Comparison of ENCODE assay signal across 9 cellular contexts in the genomic region with DNA sequence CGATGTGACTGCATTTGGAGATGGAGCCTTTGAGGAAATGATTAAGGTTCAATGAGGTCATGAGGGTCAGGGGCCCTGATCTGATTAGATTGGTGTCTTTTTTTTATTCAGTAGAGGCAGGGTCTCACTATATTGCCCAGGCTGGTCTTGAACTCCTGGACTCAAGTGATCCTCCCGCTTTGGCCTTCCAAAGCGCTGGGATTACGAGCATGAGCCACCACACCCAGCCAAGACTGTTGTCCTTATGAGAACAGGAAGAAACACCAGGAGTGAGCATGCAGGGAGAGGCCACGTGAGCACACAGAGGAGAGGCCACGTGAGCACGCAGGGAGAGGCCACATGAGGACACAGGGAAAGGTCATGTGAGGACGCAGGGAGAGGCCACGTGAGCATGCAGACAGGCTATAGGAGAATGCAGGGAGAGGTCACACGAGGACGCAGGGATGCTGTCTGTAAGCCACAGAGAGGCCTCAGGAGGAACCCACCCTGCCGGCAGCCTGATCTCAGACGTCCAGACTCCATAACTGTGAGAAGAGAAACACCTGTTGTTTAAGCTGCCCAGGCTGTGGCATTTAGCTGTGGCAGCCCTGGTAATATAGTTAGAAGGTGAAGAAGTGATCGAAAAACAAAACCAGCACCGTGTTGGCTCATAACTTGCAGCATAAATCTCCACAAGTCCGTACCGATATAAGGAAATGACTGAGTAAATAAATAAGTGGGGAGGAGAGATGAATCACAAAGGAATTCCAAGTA. TPM values are rescaled to one million over a fixed set of nuclear protein-coding genes. Genes with fewer than 3 reads are reported as not detected.
DNase-seq lines count a peak whose midpoint lies in the region; ATAC-seq lines count a peak whose summit lies in the region.
"Had no signal": no experiment of that assay in that cellular context is flagged by ENCODE, and none has a peak within 500 bp of the region (broad histone marks: within the 10 kb centered on the region; RNA-seq: fewer than 3 reads in every experiment).

No MANE protein-coding gene starts in this region.

- H3K36me3 ChIP-seq in urinary bladder (ENCODE audit: insufficient read depth) = no peaks in the 10 kb centered on the region

- peaks cover 27% of the 10 kb centered on the region for H3K4me1 Mint-ChIP-seq in activated CD4-positive, alpha-beta T cell treated with anti-CD3 and anti-CD28 coated beads, Interleukin-2, amount 10 ng/mL, durations not matched to agents 7 days and 5 days

- no peak for DNase-seq in activated CD4-positive, alpha-beta T cell treated with anti-CD3 and anti-CD28 coated beads, Interleukin-2, amount 10 ng/mL, durations not matched to agents 7 days and 5 days
- no peak for DNase-seq in activated CD4-positive, alpha-beta T cell treated with anti-CD3 and anti-CD28 coated beads for 4 hours
- DNase-seq in SK-N-DZ (ENCODE audit: low spot score) (peak; percentile 93), left ventricle myocardium superior (peak; percentile 85), UCSD-AML1 (lab: John Stamatoyannopoulos, UW; ENCODE audit: unreplicated experiment) (no peak)
- DNase-seq in effector CD8-positive, alpha-beta T cell (lab: John Stamatoyannopoulos, UW) = no peak
- DNase-seq: NCI-H1048 had no signal

- no peak overlapping the region for H3K4me3 ChIP-seq in urinary bladder (ENCODE audit: low read depth, low read length)

- peak; percentile 55 for ATAC-seq in left ventricle myocardium superior
- ATAC-seq in GM21515 (IDR thresholded peaks at IDR 0.05; ENCODE audit: unreplicated experiment) = no peak

- CTCF ChIA-PET in activated CD4-positive, alpha-beta T cell treated with anti-CD3 and anti-CD28 coated beads, Interleukin-2, amount 10 ng/mL, durations not matched to agents 7 days and 5 days (lab: Charles Lee) = no interaction called here

- H3K27me3 Mint-ChIP-seq in activated CD4-positive, alpha-beta T cell treated with anti-CD3 and anti-CD28 coated beads, Interleukin-2, amount 10 ng/mL, durations not matched to agents 7 days and 5 days = no peaks in the 10 kb centered on the region

- no peaks in the 10 kb centered on the region for H3K36me3 Mint-ChIP-seq in activated CD4-positive, alpha-beta T cell treated with anti-CD3 and anti-CD28 coated beads, Interleukin-2, amount 10 ng/mL, durations not matched to agents 7 days and 5 days (ENCODE audit: low read depth)

- no peaks in the 10 kb centered on the region for H3K4me1 ChIP-seq in urinary bladder (ENCODE audit: insufficient read depth)

- peak overlapping the region; percentile 41 for H3K27ac Mint-ChIP-seq in activated CD4-positive, alpha-beta T cell treated with anti-CD3 and anti-CD28 coated beads, Interleukin-2, amount 10 ng/mL, durations not matched to agents 7 days and 5 days

- intact Hi-C loops in left ventricle myocardium superior (cut with micrococcal nuclease) = no loop called here

- H3K27ac ChIP-seq in urinary bladder (ENCODE audit: low read depth) = peak overlapping the region; percentile 47

- no peak overlapping the region for H3K4me3 Mint-ChIP-seq in activated CD4-positive, alpha-beta T cell treated with anti-CD3 and anti-CD28 coated beads, Interleukin-2, amount 10 ng/mL, durations not matched to agents 7 days and 5 days

- WGBS in urinary bladder = 35% methylated on average over 17 of the region's 17 CpGs

- POLR2A ChIA-PET in activated CD4-positive, alpha-beta T cell treated with anti-CD3 and anti-CD28 coated beads, Interleukin-2, amount 10 ng/mL, durations not matched to agents 7 days and 5 days (lab: Charles Lee) = no interaction called here

- H3K9me3 Mint-ChIP-seq in activated CD4-positive, alpha-beta T cell treated with anti-CD3 and anti-CD28 coated beads, Interleukin-2, amount 10 ng/mL, durations not matched to agents 7 days and 5 days = no peaks in the 10 kb centered on the region

RNA-seq across cellular contexts. Expression of gene CSNK1D, which starts 14.5 kb away (rescaled TPM):
- total RNA-seq in activated CD4-positive, alpha-beta T cell treated with anti-CD3 and anti-CD28 coated beads, Interleukin-2, amount 10 ng/mL, durations not matched to agents 7 days and 5 days = 100 to 1,000 TPM; 115 to 142 TPM
- polyA plus RNA-seq in SK-N-DZ (2014; cell fraction: cytosol; rRNA removed) = 25.1 and 31.2 TPM in 2 replicates
- polyA plus RNA-seq in SK-N-DZ (2014; cell fraction: nucleus; rRNA removed) = 49.5 and 120 TPM in 2 replicates
- total RNA-seq in left ventricle myocardium superior (64.4 TPM), urinary bladder (41.7 TPM)
- polyA plus RNA-seq in urinary bladder = 122 TPM

RNA-seq across cellular contexts. Expression of gene CD7, which starts 29.4 kb away (rescaled TPM):
- total RNA-seq in activated CD4-positive, alpha-beta T cell treated with anti-CD3 and anti-CD28 coated beads, Interleukin-2, amount 10 ng/mL, durations not matched to agents 7 days and 5 days = 100 to 1,000 TPM; 285 to 292 TPM
- polyA plus RNA-seq in SK-N-DZ (2014; cell fraction: cytosol; rRNA removed) = 3.3 and 3.8 TPM in 2 replicates
- 0.87 and 1.7 TPM in 2 replicates for polyA plus RNA-seq in SK-N-DZ (2014; cell fraction: nucleus; rRNA removed)
- total RNA-seq in left ventricle myocardium superior = 0.64 TPM
- 0.69 TPM for total RNA-seq in urinary bladder
- 3.7 TPM for polyA plus RNA-seq in urinary bladder

RNA-seq across cellular contexts. Expression of gene SECTM1, which starts 45.5 kb away (rescaled TPM):
- total RNA-seq in activated CD4-positive, alpha-beta T cell treated with anti-CD3 and anti-CD28 coated beads, Interleukin-2, amount 10 ng/mL, durations not matched to agents 7 days and 5 days = 10 to 100 TPM; 16.4 TPM
- 2.1 and 3.1 TPM in 2 replicates for polyA plus RNA-seq in SK-N-DZ (2014; cell fraction: cytosol; rRNA removed)
- polyA plus RNA-seq in SK-N-DZ (2014; cell fraction: nucleus; rRNA removed) = 0.11 and 2.3 TPM in 2 replicates
- total RNA-seq in left ventricle myocardium superior = 5.5 TPM
- total RNA-seq in urinary bladder = 15.9 TPM
- 19.2 TPM for polyA plus RNA-seq in urinary bladder

RNA-seq across cellular contexts. Expression of gene SLC16A3, which starts 59.2 kb away (rescaled TPM):
- total RNA-seq in activated CD4-positive, alpha-beta T cell treated with anti-CD3 and anti-CD28 coated beads, Interleukin-2, amount 10 ng/mL, durations not matched to agents 7 days and 5 days = 100 to 1,000 TPM; 104 to 140 TPM
- polyA plus RNA-seq in SK-N-DZ (2014; cell fraction: cytosol; rRNA removed) = 70.5 and 78.7 TPM in 2 replicates
- polyA plus RNA-seq in SK-N-DZ (2014; cell fraction: nucleus; rRNA removed) = 43.3 and 51.0 TPM in 2 replicates
- total RNA-seq in left ventricle myocardium superior (7.8 TPM), urinary bladder (29.9 TPM)
- polyA plus RNA-seq in urinary bladder = 65.5 TPM

Comparison
In these comparisons a context has a peak if more than half of its experiments do, and no peak if none do; other contexts are left out.
1. DNase-seq: peak in SK-N-DZ (single experiment) and left ventricle myocardium superior (single experiment); none in activated CD4-positive, alpha-beta T cell treated with anti-CD3 and anti-CD28 coated beads, Interleukin-2, amount 10 ng/mL, durations not matched to agents 7 days and 5 days (single experiment), activated CD4-positive, alpha-beta T cell treated with anti-CD3 and anti-CD28 coated beads for 4 hours (0 of 2), effector CD8-positive, alpha-beta T cell (single experiment) and UCSD-AML1 (single experiment).
2. RNA of gene CD7, which starts 29.4 kb away (total RNA-seq): 285 to 292 TPM in activated CD4-positive, alpha-beta T cell treated with anti-CD3 and anti-CD28 coated beads, Interleukin-2, amount 10 ng/mL, durations not matched to agents 7 days and 5 days; 0.69 TPM in urinary bladder (single experiment) and 0.64 TPM in left ventricle myocardium superior (single experiment); every median in the first group is over 100 times any median in the second.